Comparison of ENCODE assay signal across 20 cellular contexts in the genomic region with DNA sequence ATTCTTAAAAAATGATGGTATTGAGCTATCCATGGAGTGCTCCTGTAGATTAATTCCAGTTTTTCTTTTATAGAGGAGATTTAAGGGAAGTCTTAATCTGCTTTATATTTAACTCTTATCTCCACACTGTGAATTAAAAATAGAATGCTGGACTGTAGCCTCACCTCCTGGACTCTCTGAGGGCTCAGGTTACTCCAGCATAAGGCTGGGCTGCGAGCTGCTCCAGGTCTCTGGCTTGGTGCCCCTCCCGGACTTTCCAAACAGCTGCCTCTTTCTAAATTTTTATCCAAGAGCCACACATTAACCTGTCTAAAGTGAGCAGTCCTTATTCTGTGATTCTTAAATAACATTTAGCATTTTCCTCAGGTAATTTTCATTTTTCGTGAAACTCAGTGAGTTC.
DNase-seq lines count a peak whose midpoint lies in the region; ATAC-seq, FAIRE-seq and TF ChIP-seq lines count a peak whose summit lies in the region.
"Had no signal": no experiment of that assay in that cellular context is flagged by ENCODE, and none has a peak within 500 bp of the region (broad histone marks: within the 10 kb centered on the region; RNA-seq: fewer than 3 reads in every experiment).

No MANE protein-coding gene starts in this region.

- no peak for ATAC-seq in mucosa of descending colon
- ATAC-seq: left lung, Panc1 had no signal

- TF ChIP-seq POLR2A in H1 (IDR thresholded peaks at IDR 0.05; ENCODE audit: control extremely low read depth in 1 of 2, low read depth in 2 of 2, low read length in 2 of 2) = no peak

- no peaks in the 10 kb centered on the region for H3K23me2 ChIP-seq in H1 (ENCODE audit: low read depth, low read length)

- no peaks in the 10 kb centered on the region for H3K79me1 ChIP-seq in H1 (ENCODE audit: low read depth, low read length)

- H3K79me2 ChIP-seq in H1 (ENCODE audit: control insufficient read depth in 1 of 2, insufficient read depth in 2 of 2, low read length in 2 of 2) = no peaks in the 10 kb centered on the region

- no peak overlapping the region for H3K23ac ChIP-seq in H1 (ENCODE audit: insufficient read length)

- 80% methylated on average over 3 of the region's 3 CpGs; no CpG with 5 or more reads in 1 of the 2 experiments for WGBS in H1 (ENCODE audit: extremely low coverage in 1 of 2, insufficient coverage in 1 of 2, insufficient read length in 1 of 2, insufficient replicate concordance in 2 of 2, low coverage in 1 of 2, low lambda C conversion rate in 2 of 2, missing lambda C conversion rate in 1 of 2), 2 experiments

- no peak overlapping the region for H3K4ac ChIP-seq in H1 (replicated peaks; ENCODE audit: insufficient read length, low read depth, low read length)

- H2BK12ac ChIP-seq in H1 (ENCODE audit: low read depth, low read length) = no peak overlapping the region

- no peak overlapping the region for H3K4me3 Mint-ChIP-seq in Caco-2 (ENCODE audit: unreplicated experiment)
- H3K4me3 Mint-ChIP-seq: activated CD4-positive, alpha-beta T cell treated with anti-CD3 and anti-CD28 coated beads, Interleukin-2, amount 10 ng/mL, durations not matched to agents 7 days and 5 days had no signal

- peaks cover 30% of the 10 kb centered on the region for H3K9me3 Mint-ChIP-seq in Caco-2 (ENCODE audit: unreplicated experiment)

- no peak overlapping the region for H2BK120ac ChIP-seq in H1 (replicated peaks; ENCODE audit: low read depth, low read length)

- H4K91ac ChIP-seq in H1 (replicated peaks; ENCODE audit: insufficient read length, low read length) = no peak overlapping the region

- H3K27me3 ChIP-seq in Caco-2 (replicated peaks; ENCODE audit: control insufficient read depth, insufficient read depth, low read length) = no peaks in the 10 kb centered on the region
- no peaks in the 10 kb centered on the region for H3K27me3 ChIP-seq in H1 (replicated peaks in 1 of 4; ENCODE audit: control insufficient read depth in 3 of 4, extremely low read depth in 1 of 4, insufficient read depth in 3 of 4, low read length in 3 of 4)
- H3K27me3 ChIP-seq: left lung, MG63 had no signal

- H2AK5ac ChIP-seq in H1 (ENCODE audit: low read depth, low read length) = no peak overlapping the region

- H3K27me3 Mint-ChIP-seq in Caco-2 (ENCODE audit: insufficient read depth, unreplicated experiment) = no peaks in the 10 kb centered on the region
- H3K27me3 Mint-ChIP-seq: activated CD4-positive, alpha-beta T cell treated with anti-CD3 and anti-CD28 coated beads, Interleukin-2, amount 10 ng/mL, durations not matched to agents 7 days and 5 days had no signal

- H3K9me3 ChIP-seq in Caco-2 (peaks cover 7% of the 10 kb centered on the region; the same call in 1 of the 2 replicates), H1 (ENCODE audit: insufficient read depth in 2 of 2, low read depth in 1 of 2, low read length in 1 of 2) (peaks cover 3 to 8% of the 10 kb centered on the region in 2 experiments), mucosa of descending colon (no peaks in the 10 kb centered on the region)
- H3K9me3 ChIP-seq: HAP-1, MG63 had no signal

- H3K4me3 ChIP-seq in Caco-2 (ENCODE audit: low read depth, low read length) = no peak overlapping the region
- no peak overlapping the region for H3K4me3 ChIP-seq in H1 (ENCODE audit: extremely low read depth in 1 of 4, insufficient read depth in 2 of 4, low read depth in 3 of 4, low read length in 4 of 4)
- H3K4me3 ChIP-seq in mucosa of descending colon = no peak overlapping the region
- H3K4me3 ChIP-seq: HAP-1, left lung, MG63 had no signal

- H3K14ac ChIP-seq in H1 (ENCODE audit: insufficient read length) = no peak overlapping the region

- no peaks in the 10 kb centered on the region for H4K20me1 ChIP-seq in H1 (replicated peaks in 1 of 2; ENCODE audit: control insufficient read depth in 1 of 2, insufficient read depth in 2 of 2, low read length in 2 of 2)

- H3K4me1 ChIP-seq in Caco-2 (peaks cover 15% of the 10 kb centered on the region; the same call in 1 of the 2 replicates), H1 (replicated peaks in 1 of 4; ENCODE audit: control insufficient read depth in 3 of 4, insufficient read depth in 4 of 4, low read length in 3 of 4) (no peaks in the 10 kb centered on the region; a peak in 1 of 7 replicates), mucosa of descending colon (ENCODE audit: low read depth) (no peaks in the 10 kb centered on the region)
- H3K4me1 ChIP-seq: left lung had no signal

- TF ChIP-seq CTCF in Caco-2 (IDR thresholded peaks at IDR 0.05; ENCODE audit: insufficient read depth in 1 of 2, low read depth in 1 of 2, low read length in 1 of 2, severe bottlenecking in 1 of 2, unreplicated experiment in 1 of 2) = no peak
- TF ChIP-seq CTCF in H1 (IDR thresholded peaks at IDR 0.05; ENCODE audit: control extremely low read depth in 1 of 3, insufficient read depth in 1 of 3, low read depth in 1 of 3, low read length in 3 of 3) = no peak
- no peak for TF ChIP-seq CTCF in D721Med (IDR thresholded peaks at IDR 0.05; ENCODE audit: insufficient read depth, missing control alignments)
- no peak for TF ChIP-seq CTCF in mucosa of descending colon (IDR thresholded peaks at IDR 0.05)

- peak overlapping the region; percentile 49; the same call in 1 of the 2 replicates for H2AFZ ChIP-seq in H1 (ENCODE audit: low read length)

- no peak for TF ChIP-seq RAD21 in H1 (IDR thresholded peaks at IDR 0.05 in 1 of 2, conservative IDR thresholded peaks at IDR 0.05 in 1 of 2; ENCODE audit: low read depth in 2 of 2, low read length in 2 of 2)

- no peak overlapping the region for H3K27ac ChIP-seq in H1 (ENCODE audit: low read depth, low read length)
- H3K27ac ChIP-seq in substantia nigra (ENCODE audit: low read depth, low read length, poor library complexity, severe bottlenecking) = no peak overlapping the region
- H3K27ac ChIP-seq: left lung had no signal

- no peak overlapping the region for H3K18ac ChIP-seq in H1 (ENCODE audit: extremely low read depth, low read length)

- CTCF ChIA-PET in Caco-2 (lab: Charles Lee) (no interaction called here), H1 (lab: Charles Lee; ENCODE audit: partially characterized antibody) (interaction anchor here (1.5 kb wide), 1 partner anchor 16 kb away, joined by 7 read pairs; no protein-coding TSS in a partner anchor)

- peaks cover 7% of the 10 kb centered on the region for H3K4me1 Mint-ChIP-seq in Caco-2 (ENCODE audit: low read depth, unreplicated experiment)
- H3K4me1 Mint-ChIP-seq: activated CD4-positive, alpha-beta T cell treated with anti-CD3 and anti-CD28 coated beads, Interleukin-2, amount 10 ng/mL, durations not matched to agents 7 days and 5 days; CD8-positive, alpha-beta memory T cell had no signal

- H3K36me3 Mint-ChIP-seq in Caco-2 (ENCODE audit: insufficient read depth, unreplicated experiment) = peaks cover 2% of the 10 kb centered on the region

- no peak overlapping the region for H2BK15ac ChIP-seq in H1 (ENCODE audit: low read length)

- H4K8ac ChIP-seq in H1 (ENCODE audit: extremely low read depth, insufficient read depth, low read length) = no peak overlapping the region

- DNase-seq in Caco-2 = no peak
- DNase-seq in NCI-H524 (lab: John Stamatoyannopoulos, UW) = peak; percentile 7 to 49
- DNase-seq in H1 (ENCODE audit: low read depth in 1 of 2, low spot score in 2 of 2) = peak in 1 of 2 experiments; percentile 32
- DNase-seq in left kidney (ENCODE audit: low read depth, low spot score) = peak; percentile 56
- DNase-seq in NCI-H1694 (lab: John Stamatoyannopoulos, UW) = no peak
- no peak for DNase-seq in D721Med (ENCODE audit: insufficient read length, low spot score)
- no peak for DNase-seq in mucosa of descending colon
- no peak for DNase-seq in substantia nigra (lab: John Stamatoyannopoulos, UW)
- DNase-seq: activated CD4-positive, alpha-beta T cell treated with anti-CD3 and anti-CD28 coated beads, Interleukin-2, amount 10 ng/mL, durations not matched to agents 7 days and 5 days; activated gamma-delta T cell; amygdala; CD8-positive, alpha-beta memory T cell; left lung; MG63; NCI-H2029; stimulated activated CD4-positive, alpha-beta T cell treated with anti-CD3 and anti-CD28 coated beads, Interleukin-2, amount 100 ng/mL, for 48 hours had no signal

- POLR2A ChIA-PET in Caco-2 (lab: Charles Lee) (no interaction called here), H1 (lab: Charles Lee; ENCODE audit: partially characterized antibody) (interaction anchor here (0.9 to 1.4 kb wide), 4 partner anchors 11 to 625 kb away, joined by 3 to 4 read pairs (median 3); a partner anchor contains a TSS)

- BruUV-seq in Caco-2 (replicated peaks; lab: Mats Ljungman, UMichigan) = no TSS peak

- no peak for FAIRE-seq in H1 (lab: Jason Lieb, UNC)
- no peak for FAIRE-seq in D721Med (lab: Jason Lieb, UNC)
- FAIRE-seq: colon, GM19239 had no signal

- H3K56ac ChIP-seq in H1 (replicated peaks; ENCODE audit: insufficient read length, low read depth, low read length) = no peak overlapping the region

- H2BK5ac ChIP-seq in H1 (ENCODE audit: low read depth, low read length) = no peak overlapping the region

- H3K27ac Mint-ChIP-seq in Caco-2 (ENCODE audit: unreplicated experiment) = peak overlapping the region; percentile 14
- H3K27ac Mint-ChIP-seq: activated CD4-positive, alpha-beta T cell treated with anti-CD3 and anti-CD28 coated beads, Interleukin-2, amount 10 ng/mL, durations not matched to agents 7 days and 5 days had no signal

- intact Hi-C loops in Caco-2 (cut with micrococcal nuclease; ENCODE audit: unreplicated experiment) = no loop called here
- intact Hi-C loops in mucosa of descending colon (cut with DNase I, micrococcal nuclease) = no loop called here

- no peak overlapping the region for H3K9ac ChIP-seq in H1 (replicated peaks in 1 of 4; ENCODE audit: extremely low read depth in 1 of 4, low read depth in 3 of 4, low read length in 3 of 4)

- H3K4me2 ChIP-seq in H1 (ENCODE audit: insufficient read depth in 1 of 2, low read depth in 2 of 2, low read length in 2 of 2) = no peak overlapping the region

- no peak overlapping the region for H2BK20ac ChIP-seq in H1 (ENCODE audit: low read length)

- H4K5ac ChIP-seq in H1 (ENCODE audit: insufficient read length, low read depth, low read length) = no peak overlapping the region

- H3K36me3 ChIP-seq in Caco-2 (ENCODE audit: control insufficient read depth, insufficient read depth, low read length) (no peaks in the 10 kb centered on the region), H1 (ENCODE audit: control insufficient read depth in 2 of 4, insufficient read depth in 4 of 4, low read length in 3 of 4) (no peaks in the 10 kb centered on the region), mucosa of descending colon (ENCODE audit: low read depth) (no peaks in the 10 kb centered on the region)
- H3K36me3 ChIP-seq: HAP-1, left lung, MG63 had no signal

- TF ChIP-seq EP300 in H1 (IDR thresholded peaks at IDR 0.05; ENCODE audit: borderline replicate concordance in 1 of 2, low read depth in 2 of 2, low read length in 2 of 2) = no peak

TF ChIP-seq in H1, 55 proteins besides CTCF, POLR2A, EP300 and RAD21 (continues in another document):
- TF ChIP-seq TAF1 (IDR thresholded peaks at IDR 0.05; ENCODE audit: low read depth, low read length) (no peak), POLR2AphosphoS5 (IDR thresholded peaks at IDR 0.05; ENCODE audit: low read depth, low read length) (no peak), EZH2 (IDR thresholded peaks at IDR 0.05; ENCODE audit: low read depth, low read length, severe bottlenecking) (no peak), CREB1 (IDR thresholded peaks at IDR 0.05) (no peak), BACH1 (IDR thresholded peaks at IDR 0.05; ENCODE audit: low read length) (no peak), NRF1 (IDR thresholded peaks at IDR 0.05; ENCODE audit: low read depth, low read length) (no peak)

Comparison
In these comparisons a context has a peak if more than half of its experiments do, and no peak if none do; other contexts are left out.
1. DNase-seq: peak in NCI-H524 (2 of 2) and left kidney (single experiment); none in Caco-2 (0 of 2), NCI-H1694 (single experiment), D721Med (single experiment), mucosa of descending colon (0 of 3) and substantia nigra (0 of 49).